ENCODE assay signal across 27 cellular contexts in the genomic region with DNA sequence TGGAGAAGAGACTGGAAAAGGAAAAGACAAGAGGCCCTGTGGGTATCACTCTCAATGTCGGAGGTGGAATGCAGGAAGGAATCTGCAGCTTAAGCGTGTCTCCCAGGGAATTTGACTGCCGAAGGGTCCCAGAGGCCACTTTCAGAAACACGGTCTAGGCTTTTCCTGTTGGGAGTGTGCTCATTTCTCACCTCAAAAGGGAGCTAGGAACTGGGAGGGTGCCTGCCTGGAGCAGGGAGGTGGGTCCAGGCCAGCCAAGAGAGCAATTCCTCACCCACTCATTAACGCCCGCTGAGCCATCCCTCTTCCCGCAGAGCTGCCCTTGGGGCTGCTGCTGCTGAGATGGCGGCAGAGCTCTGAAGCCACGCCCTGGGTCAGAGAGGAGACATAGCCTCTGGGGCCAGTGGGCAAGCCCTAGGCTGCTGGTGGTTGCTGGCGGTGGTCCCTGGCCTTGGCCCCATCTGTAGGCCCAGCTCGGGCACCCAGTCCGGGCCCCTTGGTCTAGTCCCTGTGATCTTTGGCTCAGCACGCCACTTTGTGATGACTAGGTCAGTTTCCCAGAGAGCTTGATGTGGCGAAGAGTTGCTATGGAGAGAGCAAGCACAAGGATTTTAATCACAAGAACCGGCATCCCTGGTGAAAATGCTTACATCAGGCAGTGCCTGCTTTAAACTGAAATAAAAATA. TPM values are rescaled to one million over a fixed set of nuclear protein-coding genes. Genes with fewer than 3 reads are reported as not detected.
A peak's percentile ranks its signal among the peaks of the same experiment; 100 is the strongest.
DNase-seq lines count a peak whose midpoint lies in the region; ATAC-seq and TF ChIP-seq lines count a peak whose summit lies in the region.
"Had no signal": no experiment of that assay in that cellular context is flagged by ENCODE, and none has a peak within 500 bp of the region (broad histone marks: within the 10 kb centered on the region; RNA-seq: fewer than 3 reads in every experiment).

No MANE protein-coding gene starts in this region.

- H3K9me3 Mint-ChIP-seq in neural progenitor cell: peaks cover 12% of the 10 kb centered on the region
- H3K9me3 Mint-ChIP-seq in activated CD8-positive, alpha-beta memory T cell treated with anti-CD3 and anti-CD28 coated beads, Interleukin-2, amount 10 ng/mL, durations not matched to agents 7 days and 5 days (ENCODE audit: low read depth): no peaks in the 10 kb centered on the region
- H3K9me3 Mint-ChIP-seq: activated CD4-positive, alpha-beta T cell treated with anti-CD3 and anti-CD28 coated beads, Interleukin-2, amount 10 ng/mL, durations not matched to agents 7 days and 5 days; natural killer cell treated with Interleukin-12 subunit alpha and Interleukin-12 subunit beta and Interleukin-15 and Interleukin-18, amount 100 ng/mL, for 72 hours; T-cell had no signal

- no peak overlapping the region for H2AFZ ChIP-seq in neural progenitor cell (replicated peaks)

- H3F3A ChIP-seq in neural progenitor cell (ENCODE audit: low read depth): no peaks in the 10 kb centered on the region

- no peaks in the 10 kb centered on the region for H3K36me3 ChIP-seq in HEK293 (ENCODE audit: control insufficient read depth in 2 of 2, insufficient read depth in 1 of 2, low read length in 2 of 2)
- peaks cover 0 to 4% of the 10 kb centered on the region in 2 donors for H3K36me3 ChIP-seq in esophagus (ENCODE audit: control insufficient read depth in 2 of 2, insufficient read depth in 2 of 2, low read length in 1 of 2)
- H3K36me3 ChIP-seq in neural progenitor cell: no peaks in the 10 kb centered on the region
- H3K36me3 ChIP-seq in A673 (ENCODE audit: insufficient read depth, low read length, poor library complexity, severe bottlenecking): no peaks in the 10 kb centered on the region
- H3K36me3 ChIP-seq: esophagus muscularis mucosa, transverse colon had no signal

- BruUV-seq in A673 (replicated peaks; lab: Mats Ljungman, UMichigan): no TSS peak

- H3K4me3 ChIP-seq in HEK293 (ENCODE audit: low read depth, low read length) (no peak overlapping the region), esophagus (ENCODE audit: low read depth in 1 of 2, low read length in 2 of 2) (peak overlapping the region; percentile 27 to 28), neural progenitor cell (no peak overlapping the region), A673 (ENCODE audit: low read depth, low read length, poor library complexity, severe bottlenecking) (no peak overlapping the region)
- H3K4me3 ChIP-seq: esophagus muscularis mucosa, K562, transverse colon had no signal

- no peak overlapping the region for H3K27ac Mint-ChIP-seq in neural progenitor cell
- H3K27ac Mint-ChIP-seq in activated CD8-positive, alpha-beta memory T cell treated with anti-CD3 and anti-CD28 coated beads, Interleukin-2, amount 10 ng/mL, durations not matched to agents 7 days and 5 days: no peak overlapping the region
- H3K27ac Mint-ChIP-seq: activated CD4-positive, alpha-beta T cell treated with anti-CD3 and anti-CD28 coated beads, Interleukin-2, amount 10 ng/mL, durations not matched to agents 7 days and 5 days; natural killer cell treated with Interleukin-12 subunit alpha and Interleukin-12 subunit beta and Interleukin-15 and Interleukin-18, amount 100 ng/mL, for 72 hours; T-cell had no signal

- H3K27ac ChIP-seq in HEK293 (ENCODE audit: extremely low read depth, low read depth, low read length) (no peak overlapping the region), esophagus (ENCODE audit: low read depth in 2 of 2, low read length in 1 of 2) (peak overlapping the region; percentile 8 to 27), neural progenitor cell (no peak overlapping the region), A673 (ENCODE audit: low read depth, low read length, poor library complexity, severe bottlenecking) (no peak overlapping the region)
- H3K27ac ChIP-seq: esophagus muscularis mucosa, transverse colon, VCaP had no signal

- DNase-seq in RPMI7951 (ENCODE audit: low read depth) (peak; percentile 57), neural progenitor cell (ENCODE audit: low spot score) (peak; percentile 18), A673 (ENCODE audit: low spot score) (no peak)
- no peak for DNase-seq in activated CD8-positive, alpha-beta memory T cell treated with anti-CD3 and anti-CD28 coated beads, Interleukin-2, amount 10 ng/mL, durations not matched to agents 7 days and 5 days
- DNase-seq: activated CD4-positive, alpha-beta T cell treated with anti-CD3 and anti-CD28 coated beads, Interleukin-2, amount 10 ng/mL, durations not matched to agents 7 days and 5 days; activated CD8-positive, alpha-beta memory T cell treated with anti-CD3 and anti-CD28 coated beads, Interleukin-2, amount 50 U/mL, for 4 hours; activated effector memory CD4-positive, alpha-beta T cell treated with anti-CD3 and anti-CD28 coated beads, Interleukin-2, amount 50 U/mL, for 16 hours; central memory CD4-positive, alpha-beta T cell; H7; left colon; midbrain; NCI-H1930; NCI-H510A treated with DMSO at 0.1 percent for 48 hours; SHP77 treated with DMSO at 0.1 percent for 48 hours; small intestine; stimulated activated CD4-positive, alpha-beta T cell treated with anti-CD3 and anti-CD28 coated beads, Interleukin-4, amount 100 ng/mL, for 1 hour; stimulated activated naive CD8-positive, alpha-beta T cell treated with anti-CD3 and anti-CD28 coated beads, Interleukin-15, Interleukin-2, amounts not matched to agents 100 U/mL and 50 U/mL, for 24 hours; T-cell; transverse colon had no signal

- no peak overlapping the region for H3K4me2 ChIP-seq in neural progenitor cell

- ATAC-seq in GM21717 (IDR thresholded peaks at IDR 0.05; ENCODE audit: unreplicated experiment) (no peak), GM19397 (IDR thresholded peaks at IDR 0.05; ENCODE audit: unreplicated experiment) (no peak)
- no peak for ATAC-seq in activated CD8-positive, alpha-beta memory T cell treated with anti-CD3 and anti-CD28 coated beads, Interleukin-2, amount 10 ng/mL, durations not matched to agents 7 days and 5 days
- ATAC-seq: K562; left colon; natural killer cell treated with Interleukin-12 subunit alpha and Interleukin-12 subunit beta and Interleukin-15 and Interleukin-18, amount 100 ng/mL, for 72 hours; stimulated activated naive CD8-positive, alpha-beta T cell treated with anti-CD3 and anti-CD28 coated beads, Interleukin-15, Interleukin-2, amounts not matched to agents 100 U/mL and 50 U/mL, for 24 hours; T-cell had no signal

- no peak overlapping the region for H3K4me3 Mint-ChIP-seq in neural progenitor cell
- H3K4me3 Mint-ChIP-seq in activated CD8-positive, alpha-beta memory T cell treated with anti-CD3 and anti-CD28 coated beads, Interleukin-2, amount 10 ng/mL, durations not matched to agents 7 days and 5 days: no peak overlapping the region
- H3K4me3 Mint-ChIP-seq: activated CD4-positive, alpha-beta T cell treated with anti-CD3 and anti-CD28 coated beads, Interleukin-2, amount 10 ng/mL, durations not matched to agents 7 days and 5 days; natural killer cell treated with Interleukin-12 subunit alpha and Interleukin-12 subunit beta and Interleukin-15 and Interleukin-18, amount 100 ng/mL, for 72 hours; T-cell had no signal

- no peaks in the 10 kb centered on the region for H3K4me1 ChIP-seq in HEK293 (ENCODE audit: control insufficient read depth, insufficient read depth, low read length)
- peaks cover 0 to 7% of the 10 kb centered on the region in 2 donors for H3K4me1 ChIP-seq in esophagus (ENCODE audit: control insufficient read depth in 2 of 2, insufficient read depth in 2 of 2, low read length in 1 of 2)
- no peaks in the 10 kb centered on the region for H3K4me1 ChIP-seq in neural progenitor cell
- H3K4me1 ChIP-seq in A673 (ENCODE audit: insufficient read depth, low read length, poor library complexity, severe bottlenecking): no peaks in the 10 kb centered on the region
- H3K4me1 ChIP-seq: transverse colon had no signal

- intact Hi-C loops in A673 (cut with micrococcal nuclease; ENCODE audit: unreplicated experiment): no loop called here

- no peak overlapping the region for H3K9ac ChIP-seq in neural progenitor cell

- H3K4me1 Mint-ChIP-seq in neural progenitor cell: peaks cover 17% of the 10 kb centered on the region
- H3K4me1 Mint-ChIP-seq in activated CD8-positive, alpha-beta memory T cell treated with anti-CD3 and anti-CD28 coated beads, Interleukin-2, amount 10 ng/mL, durations not matched to agents 7 days and 5 days: no peaks in the 10 kb centered on the region
- H3K4me1 Mint-ChIP-seq: activated CD4-positive, alpha-beta T cell treated with anti-CD3 and anti-CD28 coated beads, Interleukin-2, amount 10 ng/mL, durations not matched to agents 7 days and 5 days; T-cell had no signal

- WGBS in esophagus, 2 donors: 47 to 62% methylated on average over 15 of the region's 15 CpGs

- POLR2A ChIA-PET in HEK293 (lab: Yijun Ruan, JAX) (no interaction called here), A673 (lab: Charles Lee; ENCODE audit: low non-redundant PET) (no interaction called here)

- no peaks in the 10 kb centered on the region for H3K9me3 ChIP-seq in HEK293 (ENCODE audit: control insufficient read depth, insufficient read depth, low read depth, low read length)
- no peaks in the 10 kb centered on the region for H3K9me3 ChIP-seq in esophagus (ENCODE audit: control insufficient read depth in 2 of 2, insufficient read depth in 1 of 2, low read depth in 1 of 2, low read length in 1 of 2)
- H3K9me3 ChIP-seq in neural progenitor cell (ENCODE audit: low read depth): no peaks in the 10 kb centered on the region
- H3K9me3 ChIP-seq in A673 (ENCODE audit: low read depth, low read length, poor library complexity, severe bottlenecking): no peaks in the 10 kb centered on the region
- H3K9me3 ChIP-seq: esophagus muscularis mucosa, transverse colon had no signal

- H3K79me2 ChIP-seq in neural progenitor cell (ENCODE audit: low read depth): no peaks in the 10 kb centered on the region

- TF ChIP-seq CTCF in HEK293 (tag by site-specific recombination; IDR thresholded peaks at IDR 0.05) (no peak), neural progenitor cell (IDR thresholded peaks at IDR 0.05) (no peak), A673 (conservative IDR thresholded peaks at IDR 0.05; ENCODE audit: low read depth, low read length) (no peak)

- H3K27me3 Mint-ChIP-seq in neural progenitor cell (ENCODE audit: insufficient read depth, low read depth): peaks cover 4% of the 10 kb centered on the region
- peaks cover 11% of the 10 kb centered on the region for H3K27me3 Mint-ChIP-seq in activated CD8-positive, alpha-beta memory T cell treated with anti-CD3 and anti-CD28 coated beads, Interleukin-2, amount 10 ng/mL, durations not matched to agents 7 days and 5 days

- H3K27me3 ChIP-seq in esophagus (ENCODE audit: control insufficient read depth in 1 of 2, insufficient read depth in 2 of 2, low read length in 2 of 2): no peaks in the 10 kb centered on the region
- no peaks in the 10 kb centered on the region for H3K27me3 ChIP-seq in neural progenitor cell
- H3K27me3 ChIP-seq in A673 (replicated peaks; ENCODE audit: insufficient read depth, low read depth, low read length, poor library complexity): no peaks in the 10 kb centered on the region

- CTCF ChIA-PET in HEK293 (lab: Yijun Ruan, JAX) (interaction anchor here (0.6 to 1.6 kb wide), 5 partner anchors 10 to 1024 kb away, joined by 3 to 6 read pairs (median 3); no protein-coding TSS in a partner anchor), A673 (lab: Charles Lee) (no interaction called here)
- CTCF ChIA-PET in activated CD8-positive, alpha-beta memory T cell treated with anti-CD3 and anti-CD28 coated beads, Interleukin-2, amount 10 ng/mL, durations not matched to agents 7 days and 5 days (lab: Charles Lee): no interaction called here

- no peaks in the 10 kb centered on the region for H4K20me1 ChIP-seq in neural progenitor cell (ENCODE audit: low read depth)

- H3K36me3 Mint-ChIP-seq in neural progenitor cell: no peaks in the 10 kb centered on the region
- no peaks in the 10 kb centered on the region for H3K36me3 Mint-ChIP-seq in activated CD8-positive, alpha-beta memory T cell treated with anti-CD3 and anti-CD28 coated beads, Interleukin-2, amount 10 ng/mL, durations not matched to agents 7 days and 5 days
- H3K36me3 Mint-ChIP-seq: natural killer cell treated with Interleukin-12 subunit alpha and Interleukin-12 subunit beta and Interleukin-15 and Interleukin-18, amount 100 ng/mL, for 72 hours; T-cell had no signal

RNA-seq across cellular contexts. Expression of a gene that starts 4.1 kb away (rescaled TPM):
- total RNA-seq in RPMI7951 (2014; rRNA removed; shearing (Covaris generic)): 2.9 and 3.3 TPM in 2 replicates
- polyA plus RNA-seq in esophagus: 100 to 1,000 TPM; 217 to 220 TPM
- total RNA-seq in neural progenitor cell (ENCODE audit: low replicate concordance) (14.0 and 14.8 TPM in 2 replicates), A673 (2021) (2.1 and 2.2 TPM in 2 replicates)
- total RNA-seq in activated CD8-positive, alpha-beta memory T cell treated with anti-CD3 and anti-CD28 coated beads, Interleukin-2, amount 10 ng/mL, durations not matched to agents 7 days and 5 days: under 1 TPM; 0.91 to 0.93 TPM

Comparison
In these comparisons a context has a peak if more than half of its experiments do, and no peak if none do; other contexts are left out.
1. H3K27ac ChIP-seq: peak in esophagus (2 of 2); none in HEK293 (single experiment), neural progenitor cell (single experiment) and A673 (single experiment).
2. H3K4me3 ChIP-seq: peak in esophagus (2 of 2); none in HEK293 (single experiment), neural progenitor cell (single experiment) and A673 (single experiment).
3. DNase-seq: peak in RPMI7951 (single experiment) and neural progenitor cell (single experiment); none in A673 (single experiment) and activated CD8-positive, alpha-beta memory T cell treated with anti-CD3 and anti-CD28 coated beads, Interleukin-2, amount 10 ng/mL, durations not matched to agents 7 days and 5 days (single experiment).